Comparison of ENCODE assay signal across 27 cellular contexts in the genomic region with DNA sequence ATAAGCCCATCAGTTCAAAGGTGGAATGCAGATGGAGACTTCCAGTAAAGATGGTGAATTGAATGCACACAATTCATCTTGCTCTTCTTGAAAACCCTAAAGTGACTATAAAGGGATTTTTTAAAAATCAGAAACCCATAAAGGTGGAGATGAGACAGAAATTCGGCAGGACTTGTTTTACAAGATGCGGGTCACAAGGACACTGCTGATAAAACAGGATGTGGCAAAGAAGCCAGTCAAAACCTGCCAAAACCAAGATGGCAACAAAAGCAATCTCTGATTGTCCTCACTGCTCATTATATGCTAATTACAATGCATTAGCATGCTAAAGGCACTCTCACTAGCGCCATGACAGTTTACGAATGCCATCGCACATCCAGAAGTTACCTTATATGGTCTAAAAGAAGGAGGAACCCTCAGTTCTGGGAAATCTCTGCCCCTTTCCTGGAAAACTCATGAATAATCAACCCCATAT.
A peak's percentile ranks its signal among the peaks of the same experiment; 100 is the strongest.
DNase-seq lines count a peak whose midpoint lies in the region; ATAC-seq lines count a peak whose summit lies in the region.
"Had no signal": no experiment of that assay in that cellular context is flagged by ENCODE, and none has a peak within 500 bp of the region (broad histone marks: within the 10 kb centered on the region; RNA-seq: fewer than 3 reads in every experiment).

No MANE protein-coding gene starts in this region.

- no peak overlapping the region for H3K27ac Mint-ChIP-seq in activated naive CD8-positive, alpha-beta T cell treated with anti-CD3 and anti-CD28 coated beads, Interleukin-2, amount 50 U/mL, for 24 hours
- H3K27ac Mint-ChIP-seq: activated CD4-positive, alpha-beta T cell treated with anti-CD3 and anti-CD28 coated beads, Interleukin-2, amount 10 ng/mL, durations not matched to agents 24 days and 14 days; activated T-cell treated with anti-CD3 and anti-CD28 coated beads, Interleukin-2, amount 50 U/mL, for 24 hours; B cell; natural killer cell treated with Interleukin-12 subunit alpha and Interleukin-12 subunit beta and Interleukin-15 and Interleukin-18, amount 100 ng/mL, for 72 hours had no signal

- no peaks in the 10 kb centered on the region for H3K36me3 Mint-ChIP-seq in activated naive CD8-positive, alpha-beta T cell treated with anti-CD3 and anti-CD28 coated beads, Interleukin-2, amount 50 U/mL, for 24 hours (ENCODE audit: low read depth)
- H3K36me3 Mint-ChIP-seq: natural killer cell treated with Interleukin-12 subunit alpha and Interleukin-12 subunit beta and Interleukin-15 and Interleukin-18, amount 100 ng/mL, for 72 hours had no signal

- H3K9me3 Mint-ChIP-seq in activated naive CD8-positive, alpha-beta T cell treated with anti-CD3 and anti-CD28 coated beads, Interleukin-2, amount 50 U/mL, for 24 hours = no peaks in the 10 kb centered on the region
- H3K9me3 Mint-ChIP-seq: activated T-cell treated with anti-CD3 and anti-CD28 coated beads, Interleukin-2, amount 50 U/mL, for 24 hours; natural killer cell treated with Interleukin-12 subunit alpha and Interleukin-12 subunit beta and Interleukin-15 and Interleukin-18, amount 100 ng/mL, for 72 hours had no signal

- ATAC-seq in HG02852 (IDR thresholded peaks at IDR 0.05; ENCODE audit: unreplicated experiment) = no peak
- ATAC-seq in activated naive CD8-positive, alpha-beta T cell treated with anti-CD3 and anti-CD28 coated beads, Interleukin-2, amount 50 U/mL, for 24 hours = no peak
- ATAC-seq: left ventricle myocardium superior; natural killer cell treated with Interleukin-12 subunit alpha and Interleukin-12 subunit beta and Interleukin-15 and Interleukin-18, amount 100 ng/mL, for 72 hours; Right ventricle myocardium inferior; SK-N-SH treated with all-trans-retinoic acid at 6 μM for 48 hours had no signal

- no peaks in the 10 kb centered on the region for H3K27me3 ChIP-seq in iPS-20b (ENCODE audit: insufficient read depth, low read length)
- H3K27me3 ChIP-seq: adrenal gland, esophagus muscularis mucosa, stomach, tibial nerve had no signal

- peaks cover 14% of the 10 kb centered on the region for H3K27me3 Mint-ChIP-seq in activated naive CD8-positive, alpha-beta T cell treated with anti-CD3 and anti-CD28 coated beads, Interleukin-2, amount 50 U/mL, for 24 hours

- H3K4me1 ChIP-seq in iPS-20b (ENCODE audit: insufficient read depth, low read length) = peaks cover 17% of the 10 kb centered on the region; the same call in 1 of the 2 replicates
- H3K4me1 ChIP-seq: tibial nerve had no signal

- DNase-seq in CD1c-positive myeloid dendritic cell (ENCODE audit: extremely low spot score) (peak; percentile 31), M059J (ENCODE audit: low read depth) (peak; percentile 76), astrocyte of the hippocampus (ENCODE audit: low read depth, low spot score) (peak; percentile 71), AML-193 (lab: John Stamatoyannopoulos, UW) (no peak), HUDEP-2 (lab: John Stamatoyannopoulos, UW; ENCODE audit: unreplicated experiment in 76 of 76) (no peak)
- DNase-seq in activated naive CD8-positive, alpha-beta T cell treated with anti-CD3 and anti-CD28 coated beads, Interleukin-2, amount 50 U/mL, for 24 hours = no peak
- DNase-seq: activated CD4-positive, alpha-beta T cell treated with anti-CD3 and anti-CD28 coated beads, Interleukin-2, amount 10 ng/mL, durations not matched to agents 24 days and 14 days; activated naive CD4-positive, alpha-beta T cell; activated T-cell treated with anti-CD3 and anti-CD28 coated beads, Interleukin-2, amount 50 U/mL, for 24 hours; adrenal gland; effector memory CD4-positive, alpha-beta T cell; GDM1; left ventricle myocardium superior; small intestine; stimulated activated CD4-positive, alpha-beta T cell treated with anti-CD3 and anti-CD28 coated beads, Interleukin-1b, Interleukin-23, amount 100 ng/mL, for 48 hours; stimulated activated CD8-positive, alpha-beta memory T cell treated with anti-CD3 and anti-CD28 coated beads, Interleukin-4, amount 100 ng/mL, for 48 hours; stomach; T-helper 2 cell; WERI-Rb-1 had no signal

- peak overlapping the region; percentile 21; the same call in 1 of the 2 replicates for H3K9ac ChIP-seq in iPS-20b (ENCODE audit: low read depth, low read length)

- no peaks in the 10 kb centered on the region for H3K9me3 ChIP-seq in iPS-20b (ENCODE audit: insufficient read depth, low read depth, low read length)
- H3K9me3 ChIP-seq: adrenal gland had no signal

- H3K4me3 Mint-ChIP-seq in activated naive CD8-positive, alpha-beta T cell treated with anti-CD3 and anti-CD28 coated beads, Interleukin-2, amount 50 U/mL, for 24 hours = no peak overlapping the region
- H3K4me3 Mint-ChIP-seq: activated CD4-positive, alpha-beta T cell treated with anti-CD3 and anti-CD28 coated beads, Interleukin-2, amount 10 ng/mL, durations not matched to agents 24 days and 14 days; activated T-cell treated with anti-CD3 and anti-CD28 coated beads, Interleukin-2, amount 50 U/mL, for 24 hours; B cell; natural killer cell treated with Interleukin-12 subunit alpha and Interleukin-12 subunit beta and Interleukin-15 and Interleukin-18, amount 100 ng/mL, for 72 hours had no signal

- no peaks in the 10 kb centered on the region for H3K4me1 Mint-ChIP-seq in activated naive CD8-positive, alpha-beta T cell treated with anti-CD3 and anti-CD28 coated beads, Interleukin-2, amount 50 U/mL, for 24 hours
- H3K4me1 Mint-ChIP-seq: B cell had no signal

- no peak overlapping the region for H3K4me3 ChIP-seq in iPS-20b (ENCODE audit: low read length)
- H3K4me3 ChIP-seq: adrenal gland, esophagus muscularis mucosa, stomach, tibial nerve had no signal

- no peaks in the 10 kb centered on the region for H3K36me3 ChIP-seq in iPS-20b (ENCODE audit: insufficient read depth, low read depth, low read length)
- H3K36me3 ChIP-seq: adrenal gland, esophagus muscularis mucosa, stomach, tibial nerve, WERI-Rb-1 had no signal

- H3K27ac ChIP-seq in iPS-20b (ENCODE audit: low read length) = peak overlapping the region; percentile 21
- H3K27ac ChIP-seq: adrenal gland, tibial nerve, WERI-Rb-1 had no signal

Comparison
In these comparisons a context has a peak if more than half of its experiments do, and no peak if none do; other contexts are left out.
1. DNase-seq: peak in CD1c-positive myeloid dendritic cell (single experiment), M059J (single experiment) and astrocyte of the hippocampus (single experiment); none in AML-193 (0 of 2), activated naive CD8-positive, alpha-beta T cell treated with anti-CD3 and anti-CD28 coated beads, Interleukin-2, amount 50 U/mL, for 24 hours (single experiment) and HUDEP-2 (0 of 76).